ENCODE assay signal across 15 cellular contexts in genomic region chr9:130453487-130453886, GRCh38. TPM values are rescaled to one million over a fixed set of nuclear protein-coding genes. Genes with fewer than 3 reads are reported as not detected.
DNase-seq lines count a peak whose midpoint lies in the region; ATAC-seq, FAIRE-seq and TF ChIP-seq lines count a peak whose summit lies in the region.
"Had no signal": no experiment of that assay in that cellular context is flagged by ENCODE, and none has a peak within 500 bp of the region (broad histone marks: within the 10 kb centered on the region; RNA-seq: fewer than 3 reads in every experiment).

No MANE protein-coding gene starts in this region.

- H3K4me1 Mint-ChIP-seq in brain = peaks cover 52% of the 10 kb centered on the region
- no peaks in the 10 kb centered on the region for H3K4me1 Mint-ChIP-seq in stimulated activated effector memory CD8-positive, alpha-beta T cell treated with anti-CD3 and anti-CD28 coated beads, Interleukin-12 subunit alpha, Interleukin-12 subunit beta, amount 100 ng/mL, for 72 hours
- peaks cover 3% of the 10 kb centered on the region for H3K4me1 Mint-ChIP-seq in activated CD4-positive, alpha-beta T cell treated with anti-CD3 and anti-CD28 coated beads for 36 hours
- H3K4me1 Mint-ChIP-seq: activated B cell treated with CpG ODN at 0.5 μM for 24 hours; CD8-positive, alpha-beta memory T cell had no signal

- H3K27me3 ChIP-seq in HepG2 (ENCODE audit: control insufficient read depth in 1 of 2, insufficient read depth in 2 of 2, low read length in 2 of 2) (no peaks in the 10 kb centered on the region; a peak in 1 of 5 replicates), gastrocnemius medialis (no peaks in the 10 kb centered on the region)

- peak overlapping the region in 3 of 5 experiments; percentile 22 to 51 (median 46) for H3K27ac Mint-ChIP-seq in brain
- no peak overlapping the region for H3K27ac Mint-ChIP-seq in stimulated activated effector memory CD8-positive, alpha-beta T cell treated with anti-CD3 and anti-CD28 coated beads, Interleukin-12 subunit alpha, Interleukin-12 subunit beta, amount 100 ng/mL, for 72 hours
- no peak overlapping the region for H3K27ac Mint-ChIP-seq in activated CD4-positive, alpha-beta T cell treated with anti-CD3 and anti-CD28 coated beads for 36 hours
- H3K27ac Mint-ChIP-seq: activated B cell treated with CpG ODN at 0.5 μM for 24 hours; CD8-positive, alpha-beta memory T cell had no signal

- in situ Hi-C loops in HepG2 (cut with HindIII; ENCODE audit: extremely low pct_ligation_motif_present, low pct_unique_long_range_greater_than_20kb) (loop anchor here (5.0 kb wide), 1 partner anchor 229 kb away; no protein-coding TSS in a partner anchor), gastrocnemius medialis (cut with MboI; ENCODE audit: low sequenced_read_pairs in 4 of 4) (no loop called here)

- no peaks in the 10 kb centered on the region for H3K79me2 ChIP-seq in HepG2 (ENCODE audit: insufficient read depth, low read length)

- H3K27me3 Mint-ChIP-seq in brain = peaks cover 25% of the 10 kb centered on the region
- peaks cover 7% of the 10 kb centered on the region for H3K27me3 Mint-ChIP-seq in activated CD4-positive, alpha-beta T cell treated with anti-CD3 and anti-CD28 coated beads for 36 hours

- no peaks in the 10 kb centered on the region for H3K36me3 Mint-ChIP-seq in brain
- H3K36me3 Mint-ChIP-seq in stimulated activated effector memory CD8-positive, alpha-beta T cell treated with anti-CD3 and anti-CD28 coated beads, Interleukin-12 subunit alpha, Interleukin-12 subunit beta, amount 100 ng/mL, for 72 hours = no peaks in the 10 kb centered on the region
- H3K36me3 Mint-ChIP-seq in activated CD4-positive, alpha-beta T cell treated with anti-CD3 and anti-CD28 coated beads for 36 hours (ENCODE audit: low read depth) = no peaks in the 10 kb centered on the region
- H3K36me3 Mint-ChIP-seq: CD8-positive, alpha-beta memory T cell had no signal

- no peak overlapping the region for H3K4me3 Mint-ChIP-seq in brain
- H3K4me3 Mint-ChIP-seq in stimulated activated effector memory CD8-positive, alpha-beta T cell treated with anti-CD3 and anti-CD28 coated beads, Interleukin-12 subunit alpha, Interleukin-12 subunit beta, amount 100 ng/mL, for 72 hours = no peak overlapping the region
- no peak overlapping the region for H3K4me3 Mint-ChIP-seq in activated CD4-positive, alpha-beta T cell treated with anti-CD3 and anti-CD28 coated beads for 36 hours
- H3K4me3 Mint-ChIP-seq: activated B cell treated with CpG ODN at 0.5 μM for 24 hours; CD8-positive, alpha-beta memory T cell had no signal

- CTCF ChIA-PET in HepG2 (lab: Yijun Ruan, JAX; ENCODE audit: low intra/inter-chr PET ratio, low total read pairs) = no interaction called here
- CTCF ChIA-PET in activated CD4-positive, alpha-beta T cell treated with anti-CD3 and anti-CD28 coated beads for 36 hours (lab: Charles Lee) = interaction anchor here (0.6 kb wide), 1 partner anchor 28 kb away, joined by 3 read pairs; no protein-coding TSS in a partner anchor

- H4K20me1 ChIP-seq in HepG2 (ENCODE audit: insufficient read depth, low read length) = peaks cover 14% of the 10 kb centered on the region; the same call in 1 of the 2 replicates

- H3K4me2 ChIP-seq in HepG2 (ENCODE audit: low read depth, low read length) = peak overlapping the region; percentile 11; the same call in 1 of the 2 replicates

- POLR2A ChIA-PET in HepG2 (lab: Yijun Ruan, JAX) = interaction anchor here (1.0 to 1.9 kb wide), 4 partner anchors 45 to 243 kb away, joined by 3 to 5 read pairs (median 3); no protein-coding TSS in a partner anchor
- POLR2A ChIA-PET in activated CD4-positive, alpha-beta T cell treated with anti-CD3 and anti-CD28 coated beads for 36 hours (lab: Charles Lee) = interaction anchor here (0.6 kb wide), 1 partner anchor 288 kb away, joined by 3 read pairs; no protein-coding TSS in a partner anchor

- TF ChIP-seq EP300 in HepG2 (IDR thresholded peaks at IDR 0.05; ENCODE audit: low read depth in 2 of 2, low read length in 2 of 2) (no peak), HepG2 (CRISPR knock-in tag; IDR thresholded peaks at IDR 0.05; ENCODE audit: borderline replicate concordance) (no peak)

- H3K4me1 ChIP-seq in HepG2 (ENCODE audit: insufficient read depth, low read length) (peaks cover 59% of the 10 kb centered on the region), gastrocnemius medialis (peaks cover 18 to 27% of the 10 kb centered on the region in 2 donors)

- ATAC-seq in HepG2 (peak; percentile 32), gastrocnemius medialis (no peak), GM19395 (IDR thresholded peaks at IDR 0.05; ENCODE audit: unreplicated experiment) (no peak)
- ATAC-seq in stimulated activated effector memory CD8-positive, alpha-beta T cell treated with anti-CD3 and anti-CD28 coated beads, Interleukin-12 subunit alpha, Interleukin-12 subunit beta, amount 100 ng/mL, for 72 hours = no peak
- ATAC-seq in activated CD4-positive, alpha-beta T cell treated with anti-CD3 and anti-CD28 coated beads for 36 hours = no peak

- WGBS in HepG2 (ENCODE audit: low lambda C conversion rate) = 0% methylated on average over 2 of the region's 7 CpGs

- no TSS peak for BruUV-seq in HepG2 (replicated peaks; lab: Mats Ljungman, UMichigan)

- H3K27ac ChIP-seq in HepG2 (ENCODE audit: extremely low read length, insufficient read depth, low read length) (no peak overlapping the region), gastrocnemius medialis (no peak overlapping the region)

- TF ChIP-seq RAD21 in HepG2 (CRISPR knock-in tag; IDR thresholded peaks at IDR 0.05) = no peak

- DNase-seq in DMS153 (lab: John Stamatoyannopoulos, UW) (peak; percentile 66), NCI-H2029 treated with DMSO at 0.1 percent for 48 hours (lab: John Stamatoyannopoulos, UW) (peak; percentile 38), HepG2 (ENCODE audit: low spot score) (peak; percentile 61), gastrocnemius medialis (no peak)
- DNase-seq in stimulated activated effector memory CD8-positive, alpha-beta T cell treated with anti-CD3 and anti-CD28 coated beads, Interleukin-12 subunit alpha, Interleukin-12 subunit beta, amount 100 ng/mL, for 72 hours (ENCODE audit: low spot score in 2 of 2) = no peak
- DNase-seq in activated CD4-positive, alpha-beta T cell treated with anti-CD3 and anti-CD28 coated beads for 36 hours = no peak
- DNase-seq: activated B cell treated with CpG ODN at 0.5 μM for 24 hours; activated naive CD4-positive, alpha-beta T cell treated with anti-CD3 and anti-CD28 coated beads, Interleukin-2, amount 50 U/mL, for 16 hours; CD8-positive, alpha-beta memory T cell; HCEC 1CT; NCI-H526 treated with DMSO at 0.1 percent for 48 hours; stimulated activated CD4-positive, alpha-beta T cell treated with anti-CD3 and anti-CD28 coated beads, Interleukin-2, amount 100 ng/mL, for 48 hours; trophoblast cell had no signal

- H3K9ac ChIP-seq in HepG2 (ENCODE audit: insufficient read depth, low read depth, low read length) = no peak overlapping the region

- no peak overlapping the region for H2AFZ ChIP-seq in HepG2 (ENCODE audit: low read length)

- peaks cover 0 to 4% (median 0%) of the 10 kb centered on the region in 5 experiments for H3K9me3 Mint-ChIP-seq in brain
- H3K9me3 Mint-ChIP-seq in stimulated activated effector memory CD8-positive, alpha-beta T cell treated with anti-CD3 and anti-CD28 coated beads, Interleukin-12 subunit alpha, Interleukin-12 subunit beta, amount 100 ng/mL, for 72 hours = no peaks in the 10 kb centered on the region
- no peaks in the 10 kb centered on the region for H3K9me3 Mint-ChIP-seq in activated CD4-positive, alpha-beta T cell treated with anti-CD3 and anti-CD28 coated beads for 36 hours (ENCODE audit: low read depth)
- H3K9me3 Mint-ChIP-seq: activated B cell treated with CpG ODN at 0.5 μM for 24 hours; CD8-positive, alpha-beta memory T cell had no signal

- no peak overlapping the region; a peak in 1 of 6 replicates for H3K4me3 ChIP-seq in HepG2 (replicated peaks in 1 of 3; ENCODE audit: insufficient read depth in 1 of 3, low read depth in 2 of 3, low read length in 3 of 3)
- no peak overlapping the region for H3K4me3 ChIP-seq in gastrocnemius medialis

- H3K9me3 ChIP-seq in HepG2 (ENCODE audit: low read length) = no peaks in the 10 kb centered on the region
- no peaks in the 10 kb centered on the region for H3K9me3 ChIP-seq in gastrocnemius medialis

- H3K36me3 ChIP-seq in HepG2 (replicated peaks in 1 of 2; ENCODE audit: control insufficient read depth in 1 of 2, insufficient read depth in 2 of 2, low read length in 2 of 2) (no peaks in the 10 kb centered on the region), gastrocnemius medialis (no peaks in the 10 kb centered on the region)

- FAIRE-seq in HepG2 (lab: Jason Lieb, UNC) = no peak

- 0 out of 4 replicates have a peak, but pooled peaks of 1 of the 2 experiments have one; percentile 13 for TF ChIP-seq POLR2A in HepG2 (IDR thresholded peaks at IDR 0.05; ENCODE audit: insufficient read depth in 1 of 2, low read depth in 2 of 2, low read length in 2 of 2)
- TF ChIP-seq POLR2A in gastrocnemius medialis (IDR thresholded peaks at IDR 0.05) = no peak

- TF ChIP-seq CTCF in brain (conservative IDR thresholded peaks at IDR 0.05) (no peak), HepG2 (CRISPR knock-in tag; IDR thresholded peaks at IDR 0.05) (no peak), gastrocnemius medialis (IDR thresholded peaks at IDR 0.05 in 4 of 5, conservative IDR thresholded peaks at IDR 0.05 in 1 of 5) (no peak)

- intact Hi-C loops in HepG2 (cut with micrococcal nuclease; ENCODE audit: unreplicated experiment) = loop anchor here (5.0 to 10.0 kb wide), 2 partner anchors 151 to 389 kb away; no protein-coding TSS in a partner anchor
- intact Hi-C loops in gastrocnemius medialis (cut with DNase I; ENCODE audit: low total_unique reads) = no loop called here
- intact Hi-C loops in activated CD4-positive, alpha-beta T cell treated with anti-CD3 and anti-CD28 coated beads for 36 hours (cut with DNase I, micrococcal nuclease) = no loop called here

RNA-seq across cellular contexts. Expression of gene ASS1, which starts 8.7 kb away (rescaled TPM):
- 146 TPM for polyA plus RNA-seq in brain (ENCODE audit: insufficient read depth, low read depth, low replicate concordance)
- total RNA-seq in HepG2 (2016; rRNA removed; fragmentation: Illumina TruSeq; extraction: Trizol) = 77.6 and 89.0 TPM in 2 replicates
- total RNA-seq in HepG2 (2016; cell fraction: cytosol; rRNA removed; fragmentation: Illumina TruSeq; extraction: Trizol; ENCODE audit: low read depth) = 56.7 and 64.0 TPM in 2 replicates
- 77.7 and 96.7 TPM in 2 replicates for total RNA-seq in HepG2 (2016; cell fraction: insoluble cytoplasmic fraction; rRNA removed; fragmentation: Illumina TruSeq; extraction: Trizol)
- total RNA-seq in HepG2 (2016; cell fraction: membrane; rRNA removed; fragmentation: Illumina TruSeq; extraction: Trizol) = 80.8 and 82.9 TPM in 2 replicates
- 36.6 and 39.7 TPM in 2 replicates for total RNA-seq in HepG2 (2016; cell fraction: nucleus; rRNA removed; fragmentation: Illumina TruSeq; extraction: Trizol)
- 108 and 122 TPM in 2 replicates for polyA plus RNA-seq in HepG2 (2011; rRNA removed)
- 120 and 164 TPM in 2 replicates for polyA plus RNA-seq in HepG2 (2011; cell fraction: cytosol; rRNA removed)
- polyA plus RNA-seq in HepG2 (2011; cell fraction: nucleus; rRNA removed) = 48.7 and 65.0 TPM in 2 replicates
- 38.4 and 74.9 TPM in 2 replicates for polyA plus RNA-seq in HepG2 (2012)
- 90.2 and 91.5 TPM in 2 replicates for polyA plus RNA-seq in HepG2 (2016; cell fraction: cytosol; fragmentation: Illumina TruSeq; extraction: Trizol; ENCODE audit: low read depth)
- 134 and 144 TPM in 2 replicates for polyA plus RNA-seq in HepG2 (2016; cell fraction: insoluble cytoplasmic fraction; fragmentation: Illumina TruSeq; extraction: Trizol; ENCODE audit: low read depth)
- 100 and 111 TPM in 2 replicates for polyA plus RNA-seq in HepG2 (2016; cell fraction: membrane; fragmentation: Illumina TruSeq; extraction: Trizol; ENCODE audit: low read depth)
- polyA plus RNA-seq in HepG2 (2016; cell fraction: nucleus; fragmentation: Illumina TruSeq; extraction: Trizol; ENCODE audit: insufficient read depth, low read depth) = 76.1 and 84.6 TPM in 2 replicates
- 90.2 and 1,449 TPM in 2 replicates for polyA minus RNA-seq in HepG2 (2011; rRNA and poly(A)+ RNA removed; ENCODE audit: low replicate concordance)
- 49.5 and 53.8 TPM in 2 replicates for polyA minus RNA-seq in HepG2 (2011; cell fraction: cytosol; rRNA and poly(A)+ RNA removed)
- polyA minus RNA-seq in HepG2 (2011; cell fraction: nucleus; rRNA and poly(A)+ RNA removed) = 17.1 and 17.7 TPM in 2 replicates
- total RNA-seq in gastrocnemius medialis = 10 to 100 TPM; 44.5 to 83.4 (median 68.5) TPM
- total RNA-seq in activated CD4-positive, alpha-beta T cell treated with anti-CD3 and anti-CD28 coated beads for 36 hours = 1 to 10 TPM; 8.6 to 9.3 TPM
- polyA plus RNA-seq: CD8-positive, alpha-beta memory T cell had no signal

Comparison
In these comparisons a context has a peak if more than half of its experiments do, and no peak if none do; other contexts are left out.
1. DNase-seq: peak in DMS153 (single experiment), NCI-H2029 treated with DMSO at 0.1 percent for 48 hours (single experiment) and HepG2 (single experiment); none in stimulated activated effector memory CD8-positive, alpha-beta T cell treated with anti-CD3 and anti-CD28 coated beads, Interleukin-12 subunit alpha, Interleukin-12 subunit beta, amount 100 ng/mL, for 72 hours (0 of 2), gastrocnemius medialis (0 of 2) and activated CD4-positive, alpha-beta T cell treated with anti-CD3 and anti-CD28 coated beads for 36 hours (single experiment).
2. H3K27ac Mint-ChIP-seq: peak in brain (3 of 5); none in stimulated activated effector memory CD8-positive, alpha-beta T cell treated with anti-CD3 and anti-CD28 coated beads, Interleukin-12 subunit alpha, Interleukin-12 subunit beta, amount 100 ng/mL, for 72 hours (single experiment) and activated CD4-positive, alpha-beta T cell treated with anti-CD3 and anti-CD28 coated beads for 36 hours (single experiment).